26 cellular contexts compared by ENCODE assay signal in genomic region chr4:138678985-138679746, GRCh38.
"Had no signal": no experiment of that assay in that cellular context is flagged by ENCODE, and none has a peak within 500 bp of the region (broad histone marks: within the 10 kb centered on the region; RNA-seq: fewer than 3 reads in every experiment).

No MANE protein-coding gene starts in this region.

- DNase-seq: activated CD4-positive, alpha-beta memory T cell treated with anti-CD3 and anti-CD28 coated beads, Interleukin-2, amount 10 ng/mL, durations not matched to agents 7 days and 5 days; activated CD4-positive, alpha-beta T cell treated with anti-CD3 and anti-CD28 coated beads for 1 hour; activated CD4-positive, alpha-beta T cell treated with anti-CD3 and anti-CD28 coated beads, Interleukin-2, amount 10 ng/mL, durations not matched to agents 7 days and 5 days; activated CD8-positive, alpha-beta memory T cell treated with anti-CD3 and anti-CD28 coated beads, Interleukin-2, amount 50 U/mL, for 48 hours; activated gamma-delta T cell; activated naive CD4-positive, alpha-beta T cell treated with anti-CD3 and anti-CD28 coated beads, Interleukin-2, amount 10 ng/mL, durations not matched to agents 7 days and 5 days; activated T-cell treated with anti-CD3 and anti-CD28 coated beads, Interleukin-2, amount 50 U/mL, for 24 hours; amniotic stem cell; brain microvascular endothelial cell; central memory CD4-positive, alpha-beta T cell; endodermal cell; gastrocnemius medialis; glutamatergic neuron; islet precursor cell; left colon; naive thymus-derived CD8-positive, alpha-beta T cell; nucleus accumbens; pancreas; psoas muscle; stimulated activated CD4-positive, alpha-beta T cell treated with anti-CD3 and anti-CD28 coated beads, Interleukin-15, amount 100 ng/mL, for 24 hours; stimulated activated CD4-positive, alpha-beta T cell treated with anti-CD3 and anti-CD28 coated beads, Interleukin-2, amount 100 ng/mL, for 24 hours; stimulated activated naive CD4-positive, alpha-beta T cell; T-helper 2 cell; testis; transverse colon had no signal

- H3K27ac Mint-ChIP-seq: activated CD4-positive, alpha-beta memory T cell treated with anti-CD3 and anti-CD28 coated beads, Interleukin-2, amount 10 ng/mL, durations not matched to agents 7 days and 5 days; activated CD4-positive, alpha-beta T cell treated with anti-CD3 and anti-CD28 coated beads, Interleukin-2, amount 10 ng/mL, durations not matched to agents 7 days and 5 days; activated naive CD4-positive, alpha-beta T cell treated with anti-CD3 and anti-CD28 coated beads, Interleukin-2, amount 10 ng/mL, durations not matched to agents 7 days and 5 days; activated T-cell treated with anti-CD3 and anti-CD28 coated beads, Interleukin-2, amount 50 U/mL, for 24 hours; endodermal cell; naive thymus-derived CD8-positive, alpha-beta T cell had no signal

- H3K4me3 Mint-ChIP-seq: activated CD4-positive, alpha-beta memory T cell treated with anti-CD3 and anti-CD28 coated beads, Interleukin-2, amount 10 ng/mL, durations not matched to agents 7 days and 5 days; activated CD4-positive, alpha-beta T cell treated with anti-CD3 and anti-CD28 coated beads, Interleukin-2, amount 10 ng/mL, durations not matched to agents 7 days and 5 days; activated naive CD4-positive, alpha-beta T cell treated with anti-CD3 and anti-CD28 coated beads, Interleukin-2, amount 10 ng/mL, durations not matched to agents 7 days and 5 days; activated T-cell treated with anti-CD3 and anti-CD28 coated beads, Interleukin-2, amount 50 U/mL, for 24 hours; endodermal cell; naive thymus-derived CD8-positive, alpha-beta T cell; neural crest cell had no signal

- H3K9me3 Mint-ChIP-seq: activated CD4-positive, alpha-beta memory T cell treated with anti-CD3 and anti-CD28 coated beads, Interleukin-2, amount 10 ng/mL, durations not matched to agents 7 days and 5 days; activated CD4-positive, alpha-beta T cell treated with anti-CD3 and anti-CD28 coated beads, Interleukin-2, amount 10 ng/mL, durations not matched to agents 7 days and 5 days; activated naive CD4-positive, alpha-beta T cell treated with anti-CD3 and anti-CD28 coated beads, Interleukin-2, amount 10 ng/mL, durations not matched to agents 7 days and 5 days; activated T-cell treated with anti-CD3 and anti-CD28 coated beads, Interleukin-2, amount 50 U/mL, for 24 hours; naive thymus-derived CD8-positive, alpha-beta T cell; neural crest cell had no signal

- H3K4me1 Mint-ChIP-seq: activated CD4-positive, alpha-beta memory T cell treated with anti-CD3 and anti-CD28 coated beads, Interleukin-2, amount 10 ng/mL, durations not matched to agents 7 days and 5 days; activated CD4-positive, alpha-beta T cell treated with anti-CD3 and anti-CD28 coated beads, Interleukin-2, amount 10 ng/mL, durations not matched to agents 7 days and 5 days; activated naive CD4-positive, alpha-beta T cell treated with anti-CD3 and anti-CD28 coated beads, Interleukin-2, amount 10 ng/mL, durations not matched to agents 7 days and 5 days had no signal

- ATAC-seq: gastrocnemius medialis; left colon; naive thymus-derived CD8-positive, alpha-beta T cell; psoas muscle had no signal

- H3K36me3 Mint-ChIP-seq: activated naive CD4-positive, alpha-beta T cell treated with anti-CD3 and anti-CD28 coated beads, Interleukin-2, amount 10 ng/mL, durations not matched to agents 7 days and 5 days; naive thymus-derived CD8-positive, alpha-beta T cell had no signal
